In the genomic region with DNA sequence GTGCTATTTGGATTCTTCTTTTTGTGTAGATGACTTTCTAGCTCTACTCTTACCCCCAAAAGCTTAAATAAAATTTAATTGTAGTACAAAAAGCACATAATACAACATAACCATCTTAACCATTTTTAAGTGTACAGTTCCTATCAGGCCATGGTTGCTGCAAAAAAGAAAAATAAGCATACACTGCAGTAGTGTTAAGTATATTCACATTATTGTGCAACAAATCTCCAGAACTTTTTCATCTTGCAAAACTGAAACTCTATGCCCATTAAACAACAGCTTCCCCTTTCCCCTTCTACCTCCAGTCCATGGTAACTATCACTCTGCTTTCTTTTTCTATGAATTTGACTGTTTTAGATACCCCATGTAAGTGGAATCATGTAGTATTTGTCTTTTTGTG, we compare ENCODE assay signal across 1 cellular context.
TF ChIP-seq lines count a peak whose summit lies in the region.

No MANE protein-coding gene starts in this region.

TF ChIP-seq in GM23338, 12 proteins besides CTCF, POLR2A, EP300 and RAD21 (continued from another document):
- no peak for TF ChIP-seq ZNF462 (CRISPR knock-in tag; IDR thresholded peaks at IDR 0.05)
